1 cellular context compared by ENCODE assay signal in genomic region chr16:87707097-87707496, GRCh38.
TF ChIP-seq lines count a peak whose summit lies in the region.

No MANE protein-coding gene starts in this region.

TF ChIP-seq in GM23338, 12 proteins besides CTCF, POLR2A, EP300 and RAD21 (continued from another document):
- TF ChIP-seq, protein P1, sequence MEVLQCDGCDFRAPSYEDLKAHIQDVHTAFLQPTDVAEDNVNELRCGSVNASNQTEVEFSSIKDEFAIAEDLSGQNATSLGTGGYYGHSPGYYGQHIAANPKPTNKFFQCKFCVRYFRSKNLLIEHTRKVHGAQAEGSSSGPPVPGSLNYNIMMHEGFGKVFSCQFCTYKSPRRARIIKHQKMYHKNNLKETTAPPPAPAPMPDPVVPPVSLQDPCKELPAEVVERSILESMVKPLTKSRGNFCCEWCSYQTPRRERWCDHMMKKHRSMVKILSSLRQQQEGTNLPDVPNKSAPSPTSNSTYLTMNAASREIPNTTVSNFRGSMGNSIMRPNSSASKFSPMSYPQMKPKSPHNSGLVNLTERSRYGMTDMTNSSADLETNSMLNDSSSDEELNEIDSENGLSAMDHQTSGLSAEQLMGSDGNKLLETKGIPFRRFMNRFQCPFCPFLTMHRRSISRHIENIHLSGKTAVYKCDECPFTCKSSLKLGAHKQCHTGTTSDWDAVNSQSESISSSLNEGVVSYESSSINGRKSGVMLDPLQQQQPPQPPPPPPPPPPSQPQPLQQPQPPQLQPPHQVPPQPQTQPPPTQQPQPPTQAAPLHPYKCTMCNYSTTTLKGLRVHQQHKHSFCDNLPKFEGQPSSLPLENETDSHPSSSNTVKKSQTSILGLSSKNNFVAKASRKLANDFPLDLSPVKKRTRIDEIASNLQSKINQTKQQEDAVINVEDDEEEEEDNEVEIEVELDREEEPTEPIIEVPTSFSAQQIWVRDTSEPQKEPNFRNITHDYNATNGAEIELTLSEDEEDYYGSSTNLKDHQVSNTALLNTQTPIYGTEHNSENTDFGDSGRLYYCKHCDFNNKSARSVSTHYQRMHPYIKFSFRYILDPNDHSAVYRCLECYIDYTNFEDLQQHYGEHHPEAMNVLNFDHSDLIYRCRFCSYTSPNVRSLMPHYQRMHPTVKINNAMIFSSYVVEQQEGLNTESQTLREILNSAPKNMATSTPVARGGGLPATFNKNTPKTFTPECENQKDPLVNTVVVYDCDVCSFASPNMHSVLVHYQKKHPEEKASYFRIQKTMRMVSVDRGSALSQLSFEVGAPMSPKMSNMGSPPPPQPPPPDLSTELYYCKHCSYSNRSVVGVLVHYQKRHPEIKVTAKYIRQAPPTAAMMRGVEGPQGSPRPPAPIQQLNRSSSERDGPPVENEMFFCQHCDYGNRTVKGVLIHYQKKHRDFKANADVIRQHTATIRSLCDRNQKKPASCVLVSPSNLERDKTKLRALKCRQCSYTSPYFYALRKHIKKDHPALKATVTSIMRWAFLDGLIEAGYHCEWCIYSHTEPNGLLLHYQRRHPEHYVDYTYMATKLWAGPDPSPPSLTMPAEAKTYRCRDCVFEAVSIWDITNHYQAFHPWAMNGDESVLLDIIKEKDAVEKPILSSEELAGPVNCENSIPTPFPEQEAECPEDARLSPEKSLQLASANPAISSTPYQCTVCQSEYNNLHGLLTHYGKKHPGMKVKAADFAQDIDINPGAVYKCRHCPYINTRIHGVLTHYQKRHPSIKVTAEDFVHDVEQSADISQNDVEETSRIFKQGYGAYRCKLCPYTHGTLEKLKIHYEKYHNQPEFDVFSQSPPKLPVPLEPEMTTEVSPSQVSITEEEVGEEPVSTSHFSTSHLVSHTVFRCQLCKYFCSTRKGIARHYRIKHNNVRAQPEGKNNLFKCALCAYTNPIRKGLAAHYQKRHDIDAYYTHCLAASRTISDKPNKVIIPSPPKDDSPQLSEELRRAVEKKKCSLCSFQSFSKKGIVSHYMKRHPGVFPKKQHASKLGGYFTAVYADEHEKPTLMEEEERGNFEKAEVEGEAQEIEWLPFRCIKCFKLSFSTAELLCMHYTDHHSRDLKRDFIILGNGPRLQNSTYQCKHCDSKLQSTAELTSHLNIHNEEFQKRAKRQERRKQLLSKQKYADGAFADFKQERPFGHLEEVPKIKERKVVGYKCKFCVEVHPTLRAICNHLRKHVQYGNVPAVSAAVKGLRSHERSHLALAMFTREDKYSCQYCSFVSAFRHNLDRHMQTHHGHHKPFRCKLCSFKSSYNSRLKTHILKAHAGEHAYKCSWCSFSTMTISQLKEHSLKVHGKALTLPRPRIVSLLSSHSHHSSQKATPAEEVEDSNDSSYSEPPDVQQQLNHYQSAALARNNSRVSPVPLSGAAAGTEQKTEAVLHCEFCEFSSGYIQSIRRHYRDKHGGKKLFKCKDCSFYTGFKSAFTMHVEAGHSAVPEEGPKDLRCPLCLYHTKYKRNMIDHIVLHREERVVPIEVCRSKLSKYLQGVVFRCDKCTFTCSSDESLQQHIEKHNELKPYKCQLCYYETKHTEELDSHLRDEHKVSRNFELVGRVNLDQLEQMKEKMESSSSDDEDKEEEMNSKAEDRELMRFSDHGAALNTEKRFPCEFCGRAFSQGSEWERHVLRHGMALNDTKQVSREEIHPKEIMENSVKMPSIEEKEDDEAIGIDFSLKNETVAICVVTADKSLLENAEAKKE (CRISPR knock-in tag; IDR thresholded peaks at IDR 0.05) = no peak
- TF ChIP-seq JUNB (IDR thresholded peaks at IDR 0.05; ENCODE audit: unreplicated experiment) = no peak
- TF ChIP-seq EZH2phosphoT487 (IDR thresholded peaks at IDR 0.05; ENCODE audit: unreplicated experiment) = no peak
- TF ChIP-seq EZH2 (IDR thresholded peaks at IDR 0.05; ENCODE audit: low read depth, unreplicated experiment) = no peak
- TF ChIP-seq POLR2AphosphoS5 (IDR thresholded peaks at IDR 0.05; ENCODE audit: low read depth) = no peak
- TF ChIP-seq, protein P2, sequence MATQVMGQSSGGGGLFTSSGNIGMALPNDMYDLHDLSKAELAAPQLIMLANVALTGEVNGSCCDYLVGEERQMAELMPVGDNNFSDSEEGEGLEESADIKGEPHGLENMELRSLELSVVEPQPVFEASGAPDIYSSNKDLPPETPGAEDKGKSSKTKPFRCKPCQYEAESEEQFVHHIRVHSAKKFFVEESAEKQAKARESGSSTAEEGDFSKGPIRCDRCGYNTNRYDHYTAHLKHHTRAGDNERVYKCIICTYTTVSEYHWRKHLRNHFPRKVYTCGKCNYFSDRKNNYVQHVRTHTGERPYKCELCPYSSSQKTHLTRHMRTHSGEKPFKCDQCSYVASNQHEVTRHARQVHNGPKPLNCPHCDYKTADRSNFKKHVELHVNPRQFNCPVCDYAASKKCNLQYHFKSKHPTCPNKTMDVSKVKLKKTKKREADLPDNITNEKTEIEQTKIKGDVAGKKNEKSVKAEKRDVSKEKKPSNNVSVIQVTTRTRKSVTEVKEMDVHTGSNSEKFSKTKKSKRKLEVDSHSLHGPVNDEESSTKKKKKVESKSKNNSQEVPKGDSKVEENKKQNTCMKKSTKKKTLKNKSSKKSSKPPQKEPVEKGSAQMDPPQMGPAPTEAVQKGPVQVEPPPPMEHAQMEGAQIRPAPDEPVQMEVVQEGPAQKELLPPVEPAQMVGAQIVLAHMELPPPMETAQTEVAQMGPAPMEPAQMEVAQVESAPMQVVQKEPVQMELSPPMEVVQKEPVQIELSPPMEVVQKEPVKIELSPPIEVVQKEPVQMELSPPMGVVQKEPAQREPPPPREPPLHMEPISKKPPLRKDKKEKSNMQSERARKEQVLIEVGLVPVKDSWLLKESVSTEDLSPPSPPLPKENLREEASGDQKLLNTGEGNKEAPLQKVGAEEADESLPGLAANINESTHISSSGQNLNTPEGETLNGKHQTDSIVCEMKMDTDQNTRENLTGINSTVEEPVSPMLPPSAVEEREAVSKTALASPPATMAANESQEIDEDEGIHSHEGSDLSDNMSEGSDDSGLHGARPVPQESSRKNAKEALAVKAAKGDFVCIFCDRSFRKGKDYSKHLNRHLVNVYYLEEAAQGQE (IDR thresholded peaks at IDR 0.05; ENCODE audit: unreplicated experiment) = no peak
- no peak for TF ChIP-seq ZNF114 (CRISPR knock-in tag; IDR thresholded peaks at IDR 0.05)
- no peak for TF ChIP-seq STAT1 (IDR thresholded peaks at IDR 0.05; ENCODE audit: unreplicated experiment)
- no peak for TF ChIP-seq CREB1 (CRISPR knock-in tag; IDR thresholded peaks at IDR 0.05; ENCODE audit: low read depth)
